In genomic region chr5:93579561-93580386, GRCh38 we compare ENCODE assay signal across 8 cellular contexts. TPM values are rescaled to one million over a fixed set of nuclear protein-coding genes. Genes with fewer than 3 reads are reported as not detected.
A peak's percentile ranks its signal among the peaks of the same experiment; 100 is the strongest.
DNase-seq lines count a peak whose midpoint lies in the region; ATAC-seq, FAIRE-seq and TF ChIP-seq lines count a peak whose summit lies in the region.

No MANE protein-coding gene starts in this region.

- H3K9me3 ChIP-seq in HUES64 (ENCODE audit: insufficient read depth, low read depth, low read length) (no peaks in the 10 kb centered on the region), adrenal gland (replicated peaks in 1 of 3) (no peaks in the 10 kb centered on the region), iPS-15b (ENCODE audit: control insufficient read depth, insufficient read depth, low read length) (no peaks in the 10 kb centered on the region), small intestine (ENCODE audit: control insufficient read depth, low read depth) (no peaks in the 10 kb centered on the region)

- H3K27ac ChIP-seq in HUES64 (ENCODE audit: low read depth, low read length) (no peak overlapping the region), adrenal gland (peak overlapping the region; percentile 63 to 97 (median 86)), small intestine (ENCODE audit: low read depth in 1 of 2, low read length in 1 of 2) (peak overlapping the region in 1 of 2 donors; percentile 76)

- TF ChIP-seq CTCF in adrenal gland (IDR thresholded peaks at IDR 0.05), result no peak

- peak in 1 of 2 donors; percentile 5 for TF ChIP-seq POLR2A in adrenal gland (IDR thresholded peaks at IDR 0.05)

- H3K27me3 ChIP-seq in HUES64 (ENCODE audit: insufficient read depth, low read length) (peaks cover 95% of the 10 kb centered on the region), adrenal gland (no peaks in the 10 kb centered on the region), iPS-15b (ENCODE audit: control insufficient read depth, insufficient read depth, low read length) (peaks cover 84% of the 10 kb centered on the region), small intestine (ENCODE audit: control insufficient read depth in 2 of 2, insufficient read depth in 2 of 2, low read length in 2 of 2) (peaks cover 7 to 17% of the 10 kb centered on the region in 2 donors)

- peak overlapping the region; percentile 5; the same call in 1 of the 2 replicates for H3K9ac ChIP-seq in HUES64 (ENCODE audit: low read depth, low read length)
- H3K9ac ChIP-seq in iPS-15b (ENCODE audit: low read depth, low read length), result no peak overlapping the region

- H3K4me3 ChIP-seq in HUES64 (ENCODE audit: low read length) (peak overlapping the region; percentile 48), adrenal gland (peak overlapping the region; percentile 41 to 93 (median 48)), iPS-15b (ENCODE audit: low read depth, low read length) (peak overlapping the region; percentile 52), small intestine (ENCODE audit: low read depth in 1 of 2, low read length in 2 of 2) (peak overlapping the region; percentile 24 to 60)

- H3K36me3 ChIP-seq in HUES64 (ENCODE audit: insufficient read depth, low read length), result no peaks in the 10 kb centered on the region
- H3K36me3 ChIP-seq in adrenal gland (replicated peaks in 1 of 2), result no peaks in the 10 kb centered on the region
- no peaks in the 10 kb centered on the region for H3K36me3 ChIP-seq in iPS-15b (ENCODE audit: control insufficient read depth, insufficient read depth, low read length)
- no peaks in the 10 kb centered on the region for H3K36me3 ChIP-seq in small intestine (ENCODE audit: control insufficient read depth in 2 of 2, insufficient read depth in 2 of 2, low read length in 2 of 2)

- DNase-seq in COR-L47 (lab: John Stamatoyannopoulos, UW) (peak; percentile 53), adrenal gland (peak in 6 of 7 donors; percentile 52 to 65 (median 59)), small intestine (peak; percentile 33), NK-92 (lab: John Stamatoyannopoulos, UW; ENCODE audit: unreplicated experiment) (no peak)
- no peak for DNase-seq in activated CD4-positive, alpha-beta T cell treated with anti-CD3 and anti-CD28 coated beads, Interleukin-2, amount 50 U/mL, for 48 hours

- H3K4me1 ChIP-seq in HUES64 (ENCODE audit: insufficient read depth, low read length) (peaks cover 35% of the 10 kb centered on the region), adrenal gland (replicated peaks in 1 of 2) (peaks cover 0 to 39% of the 10 kb centered on the region in 2 donors), iPS-15b (ENCODE audit: control insufficient read depth, insufficient read depth, low read length) (peaks cover 11% of the 10 kb centered on the region), small intestine (ENCODE audit: control insufficient read depth in 2 of 2, insufficient read depth in 1 of 2, low read depth in 1 of 2, low read length in 1 of 2) (peaks cover 0 to 2% of the 10 kb centered on the region in 2 donors)

- ATAC-seq in GM21825 (IDR thresholded peaks at IDR 0.05; ENCODE audit: unreplicated experiment), result no peak

- intact Hi-C loops in adrenal gland (cut with DNase I), result loop anchor here (5.0 to 10.0 kb wide), 3 partner anchors 67 to 215 kb away; no protein-coding TSS in a partner anchor

- no peak for FAIRE-seq in small intestine (lab: Jason Lieb, UNC)

- WGBS in HUES64, result under 1% methylated on average over 80 of the region's 80 CpGs
- WGBS in adrenal gland, 4 donors, result 0 to 1% (median 1%) methylated on average over 11 to 80 of the region's 80 CpGs
- WGBS in small intestine, 3 donors, result 1 to 2% (median 1%) methylated on average over 65 to 80 of the region's 80 CpGs

RNA-seq across cellular contexts. Expression of gene NR2F1-AS1, which starts 1.2 kb away (rescaled TPM):
- polyA plus RNA-seq in HUES64 (2013, experiment 1 of 2), result 3.7 TPM
- polyA plus RNA-seq in HUES64 (2013, experiment 2 of 2), result 8.7 TPM
- total RNA-seq in adrenal gland, result 10 to 100 TPM; 13.2 to 42.0 (median 25.7) TPM
- polyA plus RNA-seq in adrenal gland (100 to 1,000 TPM in 1 of 3 donors, 10 to 100 TPM in 2; 20.8 to 107 (median 62.1) TPM), small intestine (1 to 10 TPM in 2 of 3 donors, under 1 TPM in 1; 0.89 to 4.4 (median 3.5) TPM)

RNA-seq across cellular contexts. Expression of gene NR2F1, which starts 3.2 kb away (rescaled TPM):
- 24.5 TPM for polyA plus RNA-seq in HUES64 (2013, experiment 1 of 2)
- polyA plus RNA-seq in HUES64 (2013, experiment 2 of 2), result 47.7 TPM
- 100 to 1,000 TPM in 3 of 8 donors, 10 to 100 TPM in 5; 50.1 to 195 (median 89.3) TPM for total RNA-seq in adrenal gland
- 10 to 100 TPM; 22.4 to 64.4 (median 42.2) TPM for polyA plus RNA-seq in adrenal gland
- polyA plus RNA-seq in small intestine, result 10 to 100 TPM in 1 of 3 donors, 1 to 10 TPM in 1, under 1 TPM in 1; 0.67 to 12.1 (median 3.5) TPM

Comparison
In these comparisons a context has a peak if more than half of its experiments do, and no peak if none do; other contexts are left out.
1. DNase-seq: peak in COR-L47 (single experiment), adrenal gland (6 of 7) and small intestine (single experiment); none in activated CD4-positive, alpha-beta T cell treated with anti-CD3 and anti-CD28 coated beads, Interleukin-2, amount 50 U/mL, for 48 hours (0 of 2) and NK-92 (single experiment).
2. RNA of gene NR2F1-AS1, which starts 1.2 kb away (polyA plus RNA-seq): 20.8 to 107 TPM in adrenal gland; 0.89 to 4.4 TPM in small intestine; every median in the first group is over 4 times any median in the second.
3. Peak in every context shown above with its lines, with median percentiles within 50 percentile points of each other: H3K4me3 ChIP-seq.